Comparison of ENCODE assay signal across 18 cellular contexts in genomic region chr13:112346899-112347229, GRCh38. TPM values are rescaled to one million over a fixed set of nuclear protein-coding genes. Genes with fewer than 3 reads are reported as not detected.
DNase-seq lines count a peak whose midpoint lies in the region; ATAC-seq and TF ChIP-seq lines count a peak whose summit lies in the region.
"Had no signal": no experiment of that assay in that cellular context is flagged by ENCODE, and none has a peak within 500 bp of the region (broad histone marks: within the 10 kb centered on the region; RNA-seq: fewer than 3 reads in every experiment).

No MANE protein-coding gene starts in this region.

- DNase-seq in GM23338 (ENCODE audit: low spot score) (peak; percentile 51), HEK293T (ENCODE audit: extremely low spot score) (peak; percentile 6), WERI-Rb-1 (peak; percentile 81), mesendoderm (peak; percentile 48), amniotic stem cell (lab: John Stamatoyannopoulos, UW) (no peak), NCI-H2171 (lab: John Stamatoyannopoulos, UW) (no peak), glutamatergic neuron (no peak)
- DNase-seq: DND-41, GDM1, GOT3, KG1, NCI-H1048, Right ventricle myocardium superior, T-cell had no signal

- H3K4me3 Mint-ChIP-seq in GM23338: peak overlapping the region; percentile 52
- no peak overlapping the region for H3K4me3 Mint-ChIP-seq in glutamatergic neuron (ENCODE audit: unreplicated experiment)
- H3K4me3 Mint-ChIP-seq: T-cell had no signal

- H3F3A ChIP-seq in GM23338 (replicated peaks; ENCODE audit: low read depth): no peaks in the 10 kb centered on the region

- no peaks in the 10 kb centered on the region for H3K79me1 ChIP-seq in mesendoderm (ENCODE audit: low read length)

- H3K4me2 ChIP-seq in GM23338 (peak overlapping the region; percentile 34; the same call in 1 of the 2 replicates), mesendoderm (ENCODE audit: low read length) (no peak overlapping the region)

- H2BK5ac ChIP-seq in mesendoderm (ENCODE audit: low read length): no peak overlapping the region

- TF ChIP-seq CTCF in GM23338 (conservative IDR thresholded peaks at IDR 0.05; ENCODE audit: low read depth in 2 of 2): no peak
- TF ChIP-seq CTCF in WERI-Rb-1 (IDR thresholded peaks at IDR 0.05; ENCODE audit: low read depth, low read length): no peak
- no peak for TF ChIP-seq CTCF in glutamatergic neuron (IDR thresholded peaks at IDR 0.05; ENCODE audit: partially characterized antibody, unreplicated experiment)

- H3K36me3 Mint-ChIP-seq in GM23338 (ENCODE audit: low read depth) (no peaks in the 10 kb centered on the region), glutamatergic neuron (ENCODE audit: unreplicated experiment) (no peaks in the 10 kb centered on the region)
- H3K36me3 Mint-ChIP-seq: T-cell had no signal

- no peak overlapping the region for H4K5ac ChIP-seq in mesendoderm (ENCODE audit: low read length)

- no peak overlapping the region for H4K8ac ChIP-seq in mesendoderm (ENCODE audit: low read depth, low read length)

- H3K27me3 ChIP-seq in GM23338 (ENCODE audit: insufficient read depth): no peaks in the 10 kb centered on the region
- H3K27me3 ChIP-seq in WERI-Rb-1 (ENCODE audit: insufficient read depth, low read depth, severe bottlenecking): peaks cover 97% of the 10 kb centered on the region
- peaks cover 2% of the 10 kb centered on the region for H3K27me3 ChIP-seq in mesendoderm (ENCODE audit: insufficient read depth, low read length, poor library complexity)

- H3K9ac ChIP-seq in mesendoderm (ENCODE audit: low read length): no peak overlapping the region

- H2AFZ ChIP-seq in GM23338: no peak overlapping the region

- no peak overlapping the region for H2BK120ac ChIP-seq in mesendoderm (ENCODE audit: low read depth, low read length)

- H3K4me1 ChIP-seq in GM23338 (ENCODE audit: insufficient read depth) (peaks cover 19% of the 10 kb centered on the region), mesendoderm (ENCODE audit: control insufficient read depth, low read depth, low read length) (no peaks in the 10 kb centered on the region)

- peak; percentile 65 for ATAC-seq in GM23338
- ATAC-seq: GM12878 had no signal

- H3K4me1 Mint-ChIP-seq in GM23338 (peaks cover 77% of the 10 kb centered on the region), glutamatergic neuron (ENCODE audit: low read depth, unreplicated experiment) (peaks cover 24% of the 10 kb centered on the region)

- H2BK15ac ChIP-seq in mesendoderm (replicated peaks; ENCODE audit: low read depth): no peak overlapping the region

- no peak overlapping the region for H3K56ac ChIP-seq in mesendoderm (ENCODE audit: low read length)

- H3K27ac Mint-ChIP-seq in GM23338: no peak overlapping the region
- H3K27ac Mint-ChIP-seq in glutamatergic neuron (ENCODE audit: unreplicated experiment): no peak overlapping the region
- H3K27ac Mint-ChIP-seq: T-cell had no signal

- H3K4me3 ChIP-seq in GM23338 (no peak overlapping the region), WERI-Rb-1 (ENCODE audit: low read depth, low read length) (no peak overlapping the region), mesendoderm (ENCODE audit: low read length) (no peak overlapping the region)
- H3K4me3 ChIP-seq: GM12878, SK-N-MC had no signal

- H3K9me3 Mint-ChIP-seq in GM23338 (no peaks in the 10 kb centered on the region), glutamatergic neuron (ENCODE audit: unreplicated experiment) (peaks cover 5% of the 10 kb centered on the region)

- POLR2A ChIA-PET in HEK293T (lab: Yijun Ruan, JAX): no interaction called here

- no peaks in the 10 kb centered on the region for H3K36me3 ChIP-seq in GM23338 (ENCODE audit: insufficient read depth)
- H3K36me3 ChIP-seq in WERI-Rb-1: no peaks in the 10 kb centered on the region
- H3K36me3 ChIP-seq in mesendoderm (ENCODE audit: control insufficient read depth, insufficient read depth, low read length): no peaks in the 10 kb centered on the region

- H3K9me3 ChIP-seq in WERI-Rb-1 (ENCODE audit: severe bottlenecking): peaks cover 25% of the 10 kb centered on the region

- CTCF ChIA-PET in HEK293T (lab: Yijun Ruan, JAX): no interaction called here

- H3K79me2 ChIP-seq in GM23338 (replicated peaks; ENCODE audit: insufficient read depth): no peaks in the 10 kb centered on the region
- no peaks in the 10 kb centered on the region for H3K79me2 ChIP-seq in mesendoderm (ENCODE audit: control insufficient read depth, insufficient read depth, low read length)

- H3K27ac ChIP-seq in GM23338 (ENCODE audit: low read depth) (no peak overlapping the region), WERI-Rb-1 (no peak overlapping the region), mesendoderm (ENCODE audit: low read depth, low read length) (no peak overlapping the region)
- H3K27ac ChIP-seq: C4-2B, SK-N-MC had no signal

- WGBS in mesendoderm (ENCODE audit: extremely low coverage, insufficient coverage, low lambda C conversion rate): no CpG with 5 or more reads among the region's 9 CpGs

- H3K23ac ChIP-seq in mesendoderm (ENCODE audit: low read length): no peak overlapping the region

- H4K20me1 ChIP-seq in GM23338 (replicated peaks; ENCODE audit: insufficient read depth): no peaks in the 10 kb centered on the region

- H3K4ac ChIP-seq in mesendoderm (ENCODE audit: low read depth, low read length): no peak overlapping the region

- no peak overlapping the region for H2AK5ac ChIP-seq in mesendoderm (ENCODE audit: low read length)

- H3K18ac ChIP-seq in mesendoderm (ENCODE audit: low read length): no peak overlapping the region

- H3K27me3 Mint-ChIP-seq in GM23338 (ENCODE audit: insufficient read depth, low read depth, poor library complexity): peaks cover 8% of the 10 kb centered on the region
- H3K27me3 Mint-ChIP-seq in glutamatergic neuron (ENCODE audit: unreplicated experiment): peaks cover 6% of the 10 kb centered on the region

- no peaks in the 10 kb centered on the region; the same call in 1 of the 2 replicates for H3K9me2 ChIP-seq in GM23338 (ENCODE audit: insufficient read depth)

TF ChIP-seq in GM23338, 12 proteins besides CTCF, POLR2A, EP300 and RAD21:
- TF ChIP-seq JUNB (IDR thresholded peaks at IDR 0.05; ENCODE audit: unreplicated experiment) (no peak), NANOG (IDR thresholded peaks at IDR 0.05; ENCODE audit: borderline replicate concordance) (no peak), POLR2AphosphoS5 (IDR thresholded peaks at IDR 0.05; ENCODE audit: low read depth) (no peak)

TF ChIP-seq in HEK293T, 16 proteins besides CTCF, POLR2A, EP300 and RAD21:
- TF ChIP-seq NFRKB (IDR thresholded peaks at IDR 0.05): no peak
- no peak for TF ChIP-seq ARNT (IDR thresholded peaks at IDR 0.05)
- no peak for TF ChIP-seq BHLHE40 (IDR thresholded peaks at IDR 0.05; ENCODE audit: borderline replicate concordance)
- TF ChIP-seq FOXM1 (IDR thresholded peaks at IDR 0.05; ENCODE audit: borderline replicate concordance): no peak
- TF ChIP-seq CTBP1 (IDR thresholded peaks at IDR 0.05; ENCODE audit: borderline replicate concordance): no peak
- TF ChIP-seq PKNOX1 (IDR thresholded peaks at IDR 0.05): no peak
- no peak for TF ChIP-seq LEF1 (IDR thresholded peaks at IDR 0.05; ENCODE audit: borderline replicate concordance)

RNA-seq across cellular contexts. Expression of gene SPACA7, which starts 29.3 kb away (rescaled TPM):
- total RNA-seq in GM23338 (2014; rRNA removed; shearing (Covaris generic)): not detected in 2 replicates
- polyA plus RNA-seq in GM23338 (2016; fragmentation: Nextera tagmentation; extraction: Ambion mirVana): not detected in 2 replicates
- polyA plus RNA-seq in mesendoderm (2013, experiment 1 of 2): not detected
- polyA plus RNA-seq in mesendoderm (2013, experiment 2 of 2): not detected
- not detected for total RNA-seq in glutamatergic neuron (ENCODE audit: unreplicated experiment)
- total RNA-seq: GM12878, M059J, Right ventricle myocardium superior, T-cell had no signal
- polyA plus RNA-seq: GM12878 had no signal

Comparison
In these comparisons a context has a peak if more than half of its experiments do, and no peak if none do; other contexts are left out.
1. DNase-seq: peak in GM23338 (single experiment), HEK293T (single experiment), WERI-Rb-1 (single experiment) and mesendoderm (single experiment); none in amniotic stem cell (single experiment), NCI-H2171 (single experiment) and glutamatergic neuron (single experiment).